In genomic region chr12:48069253-48069652, GRCh38 we compare ENCODE assay signal across 23 cellular contexts. TPM values are rescaled to one million over a fixed set of nuclear protein-coding genes. Genes with fewer than 3 reads are reported as not detected.
A peak's percentile ranks its signal among the peaks of the same experiment; 100 is the strongest.
DNase-seq lines count a peak whose midpoint lies in the region; ATAC-seq and TF ChIP-seq lines count a peak whose summit lies in the region.
"Had no signal": no experiment of that assay in that cellular context is flagged by ENCODE, and none has a peak within 500 bp of the region (broad histone marks: within the 10 kb centered on the region; RNA-seq: fewer than 3 reads in every experiment).

No MANE protein-coding gene starts in this region.

- CTCF ChIA-PET in activated CD4-positive, alpha-beta memory T cell treated with anti-CD3 and anti-CD28 coated beads for 36 hours (lab: Charles Lee) = no interaction called here
- CTCF ChIA-PET in activated CD4-positive, alpha-beta memory T cell treated with anti-CD3 and anti-CD28 coated beads, Interleukin-2, amount 10 ng/mL, durations not matched to agents 7 days and 5 days (lab: Charles Lee) = interaction anchor here (0.7 kb wide), 1 partner anchor 120 kb away, joined by 3 read pairs; no protein-coding TSS in a partner anchor
- CTCF ChIA-PET in OCI-LY7 (lab: Charles Lee; ENCODE audit: unreplicated experiment) = no interaction called here

- H4K20me1 ChIP-seq in OCI-LY7 (ENCODE audit: insufficient read depth, low read length) = no peaks in the 10 kb centered on the region

- H3K27ac ChIP-seq in RWPE2 (ENCODE audit: poor library complexity, severe bottlenecking) (no peak overlapping the region), OCI-LY7 (ENCODE audit: low read depth, low read length, poor library complexity, severe bottlenecking) (no peak overlapping the region)
- H3K27ac ChIP-seq: esophagus squamous epithelium, heart right ventricle, right lobe of liver, transverse colon had no signal

- no peak for DNase-seq in activated CD4-positive, alpha-beta memory T cell treated with anti-CD3 and anti-CD28 coated beads for 36 hours
- DNase-seq in activated CD4-positive, alpha-beta memory T cell treated with anti-CD3 and anti-CD28 coated beads, Interleukin-2, amount 10 ng/mL, durations not matched to agents 7 days and 5 days = no peak
- DNase-seq in RWPE2 (ENCODE audit: low spot score) (no peak), fibroblast of gingiva (ENCODE audit: low read depth) (peak; percentile 28), lower leg skin (ENCODE audit: low spot score in 2 of 2) (no peak), HuH-7 (ENCODE audit: low spot score) (no peak), OCI-LY7 (ENCODE audit: low spot score) (no peak)
- no peak for DNase-seq in stimulated activated naive B cell treated with anti-CD40 and anti-IgM and Interleukin-4, amounts not matched to agents 10 μg/mL and 1 μg/mL and 100 μg/mL, for 72 hours
- DNase-seq: activated CD4-positive, alpha-beta T cell treated with anti-CD3 and anti-CD28 coated beads for 48 hours; activated naive CD8-positive, alpha-beta T cell treated with anti-CD3 and anti-CD28 coated beads for 36 hours; cerebellar nuclear complex; DMS79 treated with DMSO at 0.1 percent for 48 hours; esophagus squamous epithelium; heart right ventricle; left lung; NCI-H146; NCI-H2171 treated with DMSO at 0.1 percent for 48 hours; NCI-H526 treated with DMSO at 0.1 percent for 48 hours; right lobe of liver; SIG-M5; T-cell; transverse colon had no signal

- BruUV-seq in OCI-LY7 (replicated peaks; lab: Mats Ljungman, UMichigan) = no TSS peak

- no peak overlapping the region for H3K4me3 Mint-ChIP-seq in activated CD4-positive, alpha-beta memory T cell treated with anti-CD3 and anti-CD28 coated beads for 36 hours
- no peak overlapping the region for H3K4me3 Mint-ChIP-seq in activated CD4-positive, alpha-beta memory T cell treated with anti-CD3 and anti-CD28 coated beads, Interleukin-2, amount 10 ng/mL, durations not matched to agents 7 days and 5 days
- no peak overlapping the region for H3K4me3 Mint-ChIP-seq in stimulated activated naive B cell treated with anti-CD40 and anti-IgM and Interleukin-4, amounts not matched to agents 10 μg/mL and 1 μg/mL and 100 μg/mL, for 72 hours
- H3K4me3 Mint-ChIP-seq: activated naive CD8-positive, alpha-beta T cell treated with anti-CD3 and anti-CD28 coated beads for 36 hours; T-cell had no signal

- TF ChIP-seq POLR2A in lower leg skin (IDR thresholded peaks at IDR 0.05) = no peak

- no peaks in the 10 kb centered on the region for H3K9me3 Mint-ChIP-seq in activated CD4-positive, alpha-beta memory T cell treated with anti-CD3 and anti-CD28 coated beads for 36 hours
- no peaks in the 10 kb centered on the region for H3K9me3 Mint-ChIP-seq in activated CD4-positive, alpha-beta memory T cell treated with anti-CD3 and anti-CD28 coated beads, Interleukin-2, amount 10 ng/mL, durations not matched to agents 7 days and 5 days
- H3K9me3 Mint-ChIP-seq in stimulated activated naive B cell treated with anti-CD40 and anti-IgM and Interleukin-4, amounts not matched to agents 10 μg/mL and 1 μg/mL and 100 μg/mL, for 72 hours = no peaks in the 10 kb centered on the region
- H3K9me3 Mint-ChIP-seq: activated naive CD8-positive, alpha-beta T cell treated with anti-CD3 and anti-CD28 coated beads for 36 hours; T-cell had no signal

- H3K79me2 ChIP-seq in OCI-LY7 (ENCODE audit: insufficient read depth, low read depth, low read length) = no peaks in the 10 kb centered on the region

- POLR2A ChIA-PET in activated CD4-positive, alpha-beta memory T cell treated with anti-CD3 and anti-CD28 coated beads for 36 hours (lab: Charles Lee) = no interaction called here
- POLR2A ChIA-PET in activated CD4-positive, alpha-beta memory T cell treated with anti-CD3 and anti-CD28 coated beads, Interleukin-2, amount 10 ng/mL, durations not matched to agents 7 days and 5 days (lab: Charles Lee) = interaction anchor here (0.7 kb wide), 1 partner anchor 8 kb away, joined by 4 read pairs; no protein-coding TSS in a partner anchor
- POLR2A ChIA-PET in OCI-LY7 (lab: Charles Lee) = no interaction called here

- H3K27ac Mint-ChIP-seq in activated CD4-positive, alpha-beta memory T cell treated with anti-CD3 and anti-CD28 coated beads for 36 hours = peak overlapping the region; percentile 10
- H3K27ac Mint-ChIP-seq in activated CD4-positive, alpha-beta memory T cell treated with anti-CD3 and anti-CD28 coated beads, Interleukin-2, amount 10 ng/mL, durations not matched to agents 7 days and 5 days = no peak overlapping the region
- peak overlapping the region; percentile 66 for H3K27ac Mint-ChIP-seq in stimulated activated naive B cell treated with anti-CD40 and anti-IgM and Interleukin-4, amounts not matched to agents 10 μg/mL and 1 μg/mL and 100 μg/mL, for 72 hours
- H3K27ac Mint-ChIP-seq: activated naive CD8-positive, alpha-beta T cell treated with anti-CD3 and anti-CD28 coated beads for 36 hours; T-cell had no signal

- ATAC-seq in RWPE2 (ENCODE audit: low read depth) = 0 out of 3 replicates have a peak, but pooled peaks have one; percentile 49
- peak; percentile 79 to 89 for ATAC-seq in stimulated activated naive B cell treated with anti-CD40 and anti-IgM and Interleukin-4, amounts not matched to agents 10 μg/mL and 1 μg/mL and 100 μg/mL, for 72 hours (replicated peaks)
- ATAC-seq: heart right ventricle, HepG2, right lobe of liver, T-cell had no signal

- TF ChIP-seq CTCF in RWPE2 (IDR thresholded peaks at IDR 0.05; ENCODE audit: poor library complexity, severe bottlenecking) (no peak), lower leg skin (IDR thresholded peaks at IDR 0.05) (no peak), OCI-LY7 (conservative IDR thresholded peaks at IDR 0.05; ENCODE audit: low read length) (no peak)

- intact Hi-C loops in activated CD4-positive, alpha-beta memory T cell treated with anti-CD3 and anti-CD28 coated beads for 36 hours (cut with micrococcal nuclease) = no loop called here
- intact Hi-C loops in lower leg skin (cut with DNase I; ENCODE audit: low total_unique reads) (no loop called here), OCI-LY7 (cut with micrococcal nuclease; ENCODE audit: unreplicated experiment) (no loop called here)

- H3K9me3 ChIP-seq in RWPE2 (ENCODE audit: severe bottlenecking) (no peaks in the 10 kb centered on the region), OCI-LY7 (ENCODE audit: low read length) (no peaks in the 10 kb centered on the region)
- H3K9me3 ChIP-seq: esophagus squamous epithelium, heart right ventricle, left lung, right lobe of liver, transverse colon had no signal

- H3K36me3 ChIP-seq in RWPE2 (ENCODE audit: low read depth) (peaks cover 83% of the 10 kb centered on the region), OCI-LY7 (ENCODE audit: insufficient read depth, low read length) (peaks cover 96% of the 10 kb centered on the region)

- no peaks in the 10 kb centered on the region for H3K4me1 ChIP-seq in RWPE2 (ENCODE audit: insufficient read depth, poor library complexity, severe bottlenecking)
- H3K4me1 ChIP-seq in OCI-LY7 (ENCODE audit: insufficient read depth, low read length, poor library complexity, severe bottlenecking) = no peaks in the 10 kb centered on the region
- H3K4me1 ChIP-seq: esophagus squamous epithelium, heart right ventricle, left lung, right lobe of liver, transverse colon had no signal

- H3K36me3 Mint-ChIP-seq in activated CD4-positive, alpha-beta memory T cell treated with anti-CD3 and anti-CD28 coated beads for 36 hours = peaks cover 33% of the 10 kb centered on the region
- H3K36me3 Mint-ChIP-seq in activated CD4-positive, alpha-beta memory T cell treated with anti-CD3 and anti-CD28 coated beads, Interleukin-2, amount 10 ng/mL, durations not matched to agents 7 days and 5 days (ENCODE audit: low read depth) = peaks cover 69% of the 10 kb centered on the region
- H3K36me3 Mint-ChIP-seq in stimulated activated naive B cell treated with anti-CD40 and anti-IgM and Interleukin-4, amounts not matched to agents 10 μg/mL and 1 μg/mL and 100 μg/mL, for 72 hours = peaks cover 35 to 53% of the 10 kb centered on the region in 2 donors

- H3K4me2 ChIP-seq in OCI-LY7 (ENCODE audit: low read length) = no peak overlapping the region

- H3K4me3 ChIP-seq in RWPE2 (ENCODE audit: severe bottlenecking) = no peak overlapping the region
- H3K4me3 ChIP-seq in lower leg skin (ENCODE audit: low read depth, poor library complexity, severe bottlenecking) = no peak overlapping the region
- no peak overlapping the region for H3K4me3 ChIP-seq in OCI-LY7 (ENCODE audit: low read depth, low read length, poor library complexity, severe bottlenecking)
- H3K4me3 ChIP-seq: esophagus squamous epithelium, heart right ventricle, left lung, right lobe of liver, transverse colon had no signal

- WGBS in lower leg skin, 2 donors = 81 to 100% methylated on average over 1 of the region's 1 CpG

- H3K4me1 Mint-ChIP-seq in activated CD4-positive, alpha-beta memory T cell treated with anti-CD3 and anti-CD28 coated beads for 36 hours (ENCODE audit: low read depth) = peaks cover 7% of the 10 kb centered on the region
- no peaks in the 10 kb centered on the region for H3K4me1 Mint-ChIP-seq in activated CD4-positive, alpha-beta memory T cell treated with anti-CD3 and anti-CD28 coated beads, Interleukin-2, amount 10 ng/mL, durations not matched to agents 7 days and 5 days
- peaks cover 12 to 19% of the 10 kb centered on the region in 2 donors for H3K4me1 Mint-ChIP-seq in stimulated activated naive B cell treated with anti-CD40 and anti-IgM and Interleukin-4, amounts not matched to agents 10 μg/mL and 1 μg/mL and 100 μg/mL, for 72 hours

- H2AFZ ChIP-seq in OCI-LY7 (ENCODE audit: low read length) = no peak overlapping the region

- no peaks in the 10 kb centered on the region for H3K9me2 ChIP-seq in OCI-LY7 (ENCODE audit: insufficient read depth, low read length)

- H3K27me3 ChIP-seq in RWPE2 (ENCODE audit: insufficient read depth, poor library complexity, severe bottlenecking) = no peaks in the 10 kb centered on the region
- H3K27me3 ChIP-seq: esophagus squamous epithelium, heart right ventricle, left lung, right lobe of liver, transverse colon had no signal

- H3K27me3 Mint-ChIP-seq in activated CD4-positive, alpha-beta memory T cell treated with anti-CD3 and anti-CD28 coated beads for 36 hours = no peaks in the 10 kb centered on the region
- no peaks in the 10 kb centered on the region for H3K27me3 Mint-ChIP-seq in activated CD4-positive, alpha-beta memory T cell treated with anti-CD3 and anti-CD28 coated beads, Interleukin-2, amount 10 ng/mL, durations not matched to agents 7 days and 5 days
- H3K27me3 Mint-ChIP-seq in stimulated activated naive B cell treated with anti-CD40 and anti-IgM and Interleukin-4, amounts not matched to agents 10 μg/mL and 1 μg/mL and 100 μg/mL, for 72 hours = no peaks in the 10 kb centered on the region
- H3K27me3 Mint-ChIP-seq: activated naive CD8-positive, alpha-beta T cell treated with anti-CD3 and anti-CD28 coated beads for 36 hours; T-cell had no signal

RNA-seq across cellular contexts. Expression of gene SENP1, which starts 36.6 kb away (rescaled TPM):
- total RNA-seq in activated CD4-positive, alpha-beta memory T cell treated with anti-CD3 and anti-CD28 coated beads for 36 hours = 10 to 100 TPM; 37.7 to 41.6 TPM
- 10 to 100 TPM; 42.4 to 43.7 TPM for total RNA-seq in activated CD4-positive, alpha-beta memory T cell treated with anti-CD3 and anti-CD28 coated beads, Interleukin-2, amount 10 ng/mL, durations not matched to agents 7 days and 5 days
- 10 to 100 TPM; 14.3 to 19.4 (median 17.3) TPM for total RNA-seq in lower leg skin
- 29.9 and 48.3 TPM in 2 replicates for total RNA-seq in OCI-LY7 (2014; rRNA removed; shearing (Covaris generic))
- 54.7 and 63.5 TPM in 2 replicates for total RNA-seq in OCI-LY7 (2022)

RNA-seq across cellular contexts. Expression of gene PFKM, which starts 49.9 kb away (rescaled TPM):
- total RNA-seq in activated CD4-positive, alpha-beta memory T cell treated with anti-CD3 and anti-CD28 coated beads for 36 hours = 10 to 100 TPM; 55.6 to 56.1 TPM
- 10 to 100 TPM; 16.8 TPM for total RNA-seq in activated CD4-positive, alpha-beta memory T cell treated with anti-CD3 and anti-CD28 coated beads, Interleukin-2, amount 10 ng/mL, durations not matched to agents 7 days and 5 days
- total RNA-seq in lower leg skin (10 to 100 TPM; 15.1 to 28.1 (median 26.0) TPM), OCI-LY7 (2022) (72.5 and 80.1 TPM in 2 replicates)
- 37.4 and 42.3 TPM in 2 replicates for total RNA-seq in OCI-LY7 (2014; rRNA removed; shearing (Covaris generic))
